In genomic region chr6:56742122-56742791, GRCh38 we compare ENCODE assay signal across 9 cellular contexts.
DNase-seq lines count a peak whose midpoint lies in the region; ATAC-seq and TF ChIP-seq lines count a peak whose summit lies in the region.
"Had no signal": no experiment of that assay in that cellular context is flagged by ENCODE, and none has a peak within 500 bp of the region (broad histone marks: within the 10 kb centered on the region; RNA-seq: fewer than 3 reads in every experiment).

No MANE protein-coding gene starts in this region.

- H3K4me1 Mint-ChIP-seq in CD14-positive monocyte: peaks cover 21% of the 10 kb centered on the region
- H3K4me1 Mint-ChIP-seq in activated CD4-positive, alpha-beta T cell treated with anti-CD3 and anti-CD28 coated beads, Interleukin-2, amount 10 ng/mL, durations not matched to agents 7 days and 5 days: no peaks in the 10 kb centered on the region

- no peaks in the 10 kb centered on the region for H3K36me3 Mint-ChIP-seq in CD14-positive monocyte
- H3K36me3 Mint-ChIP-seq in activated CD4-positive, alpha-beta T cell treated with anti-CD3 and anti-CD28 coated beads, Interleukin-2, amount 10 ng/mL, durations not matched to agents 7 days and 5 days (ENCODE audit: low read depth): no peaks in the 10 kb centered on the region

- no peak for TF ChIP-seq EP300 in tibial nerve (IDR thresholded peaks at IDR 0.05)

- no peaks in the 10 kb centered on the region for H4K20me1 ChIP-seq in PC-3 (ENCODE audit: low read length)

- ATAC-seq in GM21723 (IDR thresholded peaks at IDR 0.05; ENCODE audit: unreplicated experiment) (peak; percentile 84), PC-3 (peak; percentile 84), left colon (peak; percentile 52)

- H3K36me3 ChIP-seq in PC-3 (ENCODE audit: low read depth, low read length) (no peaks in the 10 kb centered on the region), tibial nerve (no peaks in the 10 kb centered on the region)

- H2AFZ ChIP-seq in PC-3 (ENCODE audit: low read length): peak overlapping the region; percentile 27; the same call in 1 of the 2 replicates

- H3K4me3 ChIP-seq in PC-3 (ENCODE audit: low read length) (peak overlapping the region; percentile 34), tibial nerve (peak overlapping the region in 2 of 4 donors; percentile 9 to 28)

- H3K9me3 Mint-ChIP-seq in CD14-positive monocyte: no peaks in the 10 kb centered on the region
- no peaks in the 10 kb centered on the region for H3K9me3 Mint-ChIP-seq in activated CD4-positive, alpha-beta T cell treated with anti-CD3 and anti-CD28 coated beads, Interleukin-2, amount 10 ng/mL, durations not matched to agents 7 days and 5 days

- DNase-seq in CD14-positive monocyte (ENCODE audit: low spot score) (no peak), PC-3 (peak; percentile 75), left colon (no peak), tibial nerve (ENCODE audit: low spot score in 2 of 2) (no peak), ecto neural progenitor cell (ENCODE audit: low spot score) (no peak), NCI-H510A treated with DMSO at 0.1 percent for 48 hours (lab: John Stamatoyannopoulos, UW) (no peak)
- no peak for DNase-seq in activated CD4-positive, alpha-beta T cell treated with anti-CD3 and anti-CD28 coated beads, Interleukin-2, amount 10 ng/mL, durations not matched to agents 7 days and 5 days
- DNase-seq: DMS 273 treated with DMSO at 0.1 percent for 48 hours had no signal

- H3K4me1 ChIP-seq in PC-3 (ENCODE audit: insufficient read depth, low read length) (peaks cover 17% of the 10 kb centered on the region), tibial nerve (peaks cover 4 to 76% (median 22%) of the 10 kb centered on the region in 4 donors)

- intact Hi-C loops in CD14-positive monocyte (cut with micrococcal nuclease) (no loop called here), PC-3 (cut with micrococcal nuclease) (no loop called here), left colon (cut with DNase I, micrococcal nuclease) (no loop called here)

- POLR2A ChIA-PET in PC-3 (lab: Charles Lee; ENCODE audit: unreplicated experiment): no interaction called here
- POLR2A ChIA-PET in activated CD4-positive, alpha-beta T cell treated with anti-CD3 and anti-CD28 coated beads, Interleukin-2, amount 10 ng/mL, durations not matched to agents 7 days and 5 days (lab: Charles Lee): no interaction called here

- no peak overlapping the region for H3K9ac ChIP-seq in PC-3 (ENCODE audit: low read length)

- peaks cover 0 to 4% (median 0%) of the 10 kb centered on the region in 3 donors for H3K27me3 Mint-ChIP-seq in CD14-positive monocyte (ENCODE audit: low read depth in 3 of 3)
- peaks cover 13% of the 10 kb centered on the region for H3K27me3 Mint-ChIP-seq in activated CD4-positive, alpha-beta T cell treated with anti-CD3 and anti-CD28 coated beads, Interleukin-2, amount 10 ng/mL, durations not matched to agents 7 days and 5 days

- no TSS peak for BruUV-seq in PC-3 (replicated peaks; lab: Mats Ljungman, UMichigan)

- H3K4me3 Mint-ChIP-seq in CD14-positive monocyte: peak overlapping the region; percentile 75 to 94
- no peak overlapping the region for H3K4me3 Mint-ChIP-seq in activated CD4-positive, alpha-beta T cell treated with anti-CD3 and anti-CD28 coated beads, Interleukin-2, amount 10 ng/mL, durations not matched to agents 7 days and 5 days

- H3K4me2 ChIP-seq in PC-3 (ENCODE audit: low read length): peak overlapping the region; percentile 69

- H3K27ac ChIP-seq in PC-3 (ENCODE audit: low read length) (no peak overlapping the region), tibial nerve (peak overlapping the region in 2 of 4 donors; percentile 36 to 66)

- WGBS in tibial nerve, 2 donors: 22 to 34% methylated on average over 6 of the region's 6 CpGs

- CTCF ChIA-PET in PC-3 (lab: Charles Lee): interaction anchor here (0.7 kb wide), 1 partner anchor 573 kb away, joined by 4 read pairs; no protein-coding TSS in a partner anchor
- CTCF ChIA-PET in activated CD4-positive, alpha-beta T cell treated with anti-CD3 and anti-CD28 coated beads, Interleukin-2, amount 10 ng/mL, durations not matched to agents 7 days and 5 days (lab: Charles Lee): no interaction called here

- no peaks in the 10 kb centered on the region for H3K9me2 ChIP-seq in PC-3 (replicated peaks; ENCODE audit: low read length)

- TF ChIP-seq POLR2A in tibial nerve (IDR thresholded peaks at IDR 0.05): no peak

- H3F3A ChIP-seq in PC-3 (ENCODE audit: low read length, unreplicated experiment): no peaks in the 10 kb centered on the region

- TF ChIP-seq CTCF in CD14-positive monocyte (IDR thresholded peaks at IDR 0.05) (no peak), PC-3 (conservative IDR thresholded peaks at IDR 0.05; ENCODE audit: low read depth, low read length) (no peak), tibial nerve (IDR thresholded peaks at IDR 0.05) (no peak)

- no peaks in the 10 kb centered on the region for H3K9me3 ChIP-seq in PC-3 (ENCODE audit: low read length)
- H3K9me3 ChIP-seq in tibial nerve: no peaks in the 10 kb centered on the region

- peaks cover 47% of the 10 kb centered on the region for H3K79me2 ChIP-seq in PC-3 (ENCODE audit: low read length)

- H3K27me3 ChIP-seq in PC-3 (ENCODE audit: low read length): no peaks in the 10 kb centered on the region
- no peaks in the 10 kb centered on the region for H3K27me3 ChIP-seq in tibial nerve

- peak overlapping the region; percentile 75 to 94 (median 90) for H3K27ac Mint-ChIP-seq in CD14-positive monocyte
- no peak overlapping the region for H3K27ac Mint-ChIP-seq in activated CD4-positive, alpha-beta T cell treated with anti-CD3 and anti-CD28 coated beads, Interleukin-2, amount 10 ng/mL, durations not matched to agents 7 days and 5 days
